Comparison of ENCODE assay signal across 8 cellular contexts in genomic region chr11:3855808-3856491, GRCh38. TPM values are rescaled to one million over a fixed set of nuclear protein-coding genes. Genes with fewer than 3 reads are reported as not detected.
DNase-seq lines count a peak whose midpoint lies in the region; ATAC-seq and TF ChIP-seq lines count a peak whose summit lies in the region.

No MANE protein-coding gene starts in this region.

- DNase-seq in SKM-1 treated with dmso at 0.1 percent for 144 hours (lab: John Stamatoyannopoulos, UW; ENCODE audit: unreplicated experiment) = peak; percentile 17
- no peak for DNase-seq in SKM-1 (lab: John Stamatoyannopoulos, UW; ENCODE audit: unreplicated experiment)
- DNase-seq in NT2/D1 (ENCODE audit: low read depth, low spot score) = no peak
- DNase-seq in activated naive CD8-positive, alpha-beta T cell treated with anti-CD3 and anti-CD28 coated beads, Interleukin-2, amount 10 ng/mL, durations not matched to agents 7 days and 5 days = no peak
- peak; percentile 24 to 61 for DNase-seq in heart right ventricle
- no peak for DNase-seq in prostate gland (ENCODE audit: low spot score)
- DNase-seq in HuH-7 (ENCODE audit: low spot score) = no peak

- WGBS in heart right ventricle, 2 donors = 4 to 5% methylated on average over 40 of the region's 40 CpGs
- WGBS in prostate gland = under 1% methylated on average over 39 of the region's 40 CpGs

- H3K27me3 ChIP-seq in NT2/D1 (ENCODE audit: insufficient read depth, insufficient read length) (peaks cover 8% of the 10 kb centered on the region), heart right ventricle (no peaks in the 10 kb centered on the region), prostate gland (replicated peaks; ENCODE audit: insufficient read depth) (no peaks in the 10 kb centered on the region)

- H3K9me3 Mint-ChIP-seq in activated naive CD8-positive, alpha-beta T cell treated with anti-CD3 and anti-CD28 coated beads, Interleukin-2, amount 10 ng/mL, durations not matched to agents 7 days and 5 days = no peaks in the 10 kb centered on the region

- H3K9ac ChIP-seq in NT2/D1 (ENCODE audit: insufficient read length, low read depth) = peak overlapping the region; percentile 78

- H3K27ac ChIP-seq in heart right ventricle (peak overlapping the region; percentile 95 to 99 (median 98)), prostate gland (peak overlapping the region; percentile 97 to 98)

- no peak for TF ChIP-seq POLR2A in prostate gland (IDR thresholded peaks at IDR 0.05)

- H3K9me3 ChIP-seq in NT2/D1 (ENCODE audit: insufficient read depth, low read length) (no peaks in the 10 kb centered on the region), heart right ventricle (no peaks in the 10 kb centered on the region), prostate gland (no peaks in the 10 kb centered on the region)

- TF ChIP-seq CTCF in heart right ventricle (IDR thresholded peaks at IDR 0.05) (no peak), prostate gland (IDR thresholded peaks at IDR 0.05) (no peak)

- POLR2A ChIA-PET in activated naive CD8-positive, alpha-beta T cell treated with anti-CD3 and anti-CD28 coated beads, Interleukin-2, amount 10 ng/mL, durations not matched to agents 7 days and 5 days (lab: Charles Lee) = interaction anchor here (0.7 to 8.9 kb wide), 28 partner anchors 8 to 864 kb away, joined by 3 to 254 read pairs (median 6); partner anchors contain the start of genes NAP1L4, PGAP2, RHOG and RRM1

- no peaks in the 10 kb centered on the region for H3K36me3 ChIP-seq in NT2/D1 (ENCODE audit: insufficient read depth, insufficient read length, low read length)
- no peaks in the 10 kb centered on the region for H3K36me3 ChIP-seq in heart right ventricle
- no peaks in the 10 kb centered on the region for H3K36me3 ChIP-seq in prostate gland

- no peaks in the 10 kb centered on the region for H3K27me3 Mint-ChIP-seq in activated naive CD8-positive, alpha-beta T cell treated with anti-CD3 and anti-CD28 coated beads, Interleukin-2, amount 10 ng/mL, durations not matched to agents 7 days and 5 days

- peak; percentile 15 for ATAC-seq in HG02885 (IDR thresholded peaks at IDR 0.05; ENCODE audit: poor library complexity, unreplicated experiment)
- peak; percentile 15 for ATAC-seq in activated naive CD8-positive, alpha-beta T cell treated with anti-CD3 and anti-CD28 coated beads, Interleukin-2, amount 10 ng/mL, durations not matched to agents 7 days and 5 days (ENCODE audit: low read depth)
- ATAC-seq in heart right ventricle = peak; percentile 3 to 39 (median 9)

- peak overlapping the region; percentile 98 for H3K27ac Mint-ChIP-seq in activated naive CD8-positive, alpha-beta T cell treated with anti-CD3 and anti-CD28 coated beads, Interleukin-2, amount 10 ng/mL, durations not matched to agents 7 days and 5 days

- peak overlapping the region; percentile 99 for H3K4me3 Mint-ChIP-seq in activated naive CD8-positive, alpha-beta T cell treated with anti-CD3 and anti-CD28 coated beads, Interleukin-2, amount 10 ng/mL, durations not matched to agents 7 days and 5 days

- H3K4me1 Mint-ChIP-seq in activated naive CD8-positive, alpha-beta T cell treated with anti-CD3 and anti-CD28 coated beads, Interleukin-2, amount 10 ng/mL, durations not matched to agents 7 days and 5 days = peaks cover 56% of the 10 kb centered on the region

- H3K4me1 ChIP-seq in NT2/D1 (ENCODE audit: insufficient read depth, insufficient read length) (peaks cover 15% of the 10 kb centered on the region), heart right ventricle (peaks cover 4 to 64% (median 52%) of the 10 kb centered on the region in 9 donors), prostate gland (replicated peaks) (peaks cover 18% of the 10 kb centered on the region)

- intact Hi-C loops in heart right ventricle (cut with DNase I) = loop anchor here in 9 of 10 donors (1.0 to 10.0 kb wide), 7 partner anchors 46 to 217 kb away; no protein-coding TSS in a partner anchor
- intact Hi-C loops in prostate gland (cut with DNase I) = loop anchor here (2.0 to 5.0 kb wide), 2 partner anchors 91 to 217 kb away; no protein-coding TSS in a partner anchor

- H3K4me3 ChIP-seq in NT2/D1 (ENCODE audit: insufficient read length, low read depth) = peak overlapping the region; percentile 66
- H3K4me3 ChIP-seq in heart right ventricle = peak overlapping the region; percentile 83 to 98 (median 94)
- H3K4me3 ChIP-seq in prostate gland = peak overlapping the region; percentile 92 to 97

- H3K36me3 Mint-ChIP-seq in activated naive CD8-positive, alpha-beta T cell treated with anti-CD3 and anti-CD28 coated beads, Interleukin-2, amount 10 ng/mL, durations not matched to agents 7 days and 5 days = peaks cover 11% of the 10 kb centered on the region

RNA-seq across cellular contexts. Expression of gene STIM1, which starts 0.5 kb away (rescaled TPM):
- 100 to 1,000 TPM in 1 of 2 experiments, 10 to 100 TPM in 1; 98.8 to 101 TPM for total RNA-seq in activated naive CD8-positive, alpha-beta T cell treated with anti-CD3 and anti-CD28 coated beads, Interleukin-2, amount 10 ng/mL, durations not matched to agents 7 days and 5 days
- 10 to 100 TPM; 25.8 to 55.7 (median 39.9) TPM for total RNA-seq in heart right ventricle
- polyA plus RNA-seq in heart right ventricle = 10 to 100 TPM; 11.9 to 37.6 TPM
- total RNA-seq in prostate gland = 10 to 100 TPM; 34.1 to 65.0 TPM

RNA-seq across cellular contexts. Expression of gene RHOG, which starts 15.2 kb away (rescaled TPM):
- total RNA-seq in activated naive CD8-positive, alpha-beta T cell treated with anti-CD3 and anti-CD28 coated beads, Interleukin-2, amount 10 ng/mL, durations not matched to agents 7 days and 5 days = 100 to 1,000 TPM; 154 to 159 TPM
- 10 to 100 TPM; 15.3 to 46.9 (median 20.3) TPM for total RNA-seq in heart right ventricle
- 10 to 100 TPM; 19.3 to 55.7 TPM for polyA plus RNA-seq in heart right ventricle
- 10 to 100 TPM; 41.1 to 56.4 TPM for total RNA-seq in prostate gland

RNA-seq across cellular contexts. Expression of gene PGAP2, which starts 47.6 kb away (rescaled TPM):
- total RNA-seq in activated naive CD8-positive, alpha-beta T cell treated with anti-CD3 and anti-CD28 coated beads, Interleukin-2, amount 10 ng/mL, durations not matched to agents 7 days and 5 days = 10 to 100 TPM; 21.8 to 22.7 TPM
- total RNA-seq in heart right ventricle = 10 to 100 TPM; 17.2 to 29.8 (median 20.9) TPM
- 10 to 100 TPM; 12.7 to 25.9 TPM for polyA plus RNA-seq in heart right ventricle
- total RNA-seq in prostate gland = 10 to 100 TPM; 26.6 to 33.5 TPM

RNA-seq across cellular contexts. Expression of gene NUP98, which starts 58.6 kb away (rescaled TPM):
- total RNA-seq in activated naive CD8-positive, alpha-beta T cell treated with anti-CD3 and anti-CD28 coated beads, Interleukin-2, amount 10 ng/mL, durations not matched to agents 7 days and 5 days = 10 to 100 TPM; 91.4 to 96.7 TPM
- 10 to 100 TPM; 34.8 to 65.5 (median 48.1) TPM for total RNA-seq in heart right ventricle
- polyA plus RNA-seq in heart right ventricle = 10 to 100 TPM; 11.1 to 21.5 TPM
- total RNA-seq in prostate gland = 100 to 1,000 TPM; 127 to 136 TPM

Comparison
In these comparisons a context has a peak if more than half of its experiments do, and no peak if none do; other contexts are left out.
1. DNase-seq: peak in SKM-1 treated with dmso at 0.1 percent for 144 hours (single experiment) and heart right ventricle (2 of 2); none in SKM-1 (single experiment), NT2/D1 (single experiment), activated naive CD8-positive, alpha-beta T cell treated with anti-CD3 and anti-CD28 coated beads, Interleukin-2, amount 10 ng/mL, durations not matched to agents 7 days and 5 days (single experiment), prostate gland (single experiment) and HuH-7 (single experiment).
2. Peak in every context shown above with its lines, with median percentiles within 50 percentile points of each other: ATAC-seq and H3K4me3 ChIP-seq.